Comparison of ENCODE assay signal across 8 cellular contexts in genomic region chr3:22887664-22888291, GRCh38.
DNase-seq lines count a peak whose midpoint lies in the region; ATAC-seq, FAIRE-seq and TF ChIP-seq lines count a peak whose summit lies in the region.

No MANE protein-coding gene starts in this region.

- no peak for TF ChIP-seq POLR2A in adrenal gland (IDR thresholded peaks at IDR 0.05)

- FAIRE-seq in HTR-8/SVneo (lab: Jason Lieb, UNC): no peak

- TF ChIP-seq CTCF in adrenal gland (IDR thresholded peaks at IDR 0.05) (peak; percentile 43 to 68 (median 55)), left lung (IDR thresholded peaks at IDR 0.05) (peak; percentile 31 to 52)

- H3K36me3 ChIP-seq in adrenal gland (replicated peaks in 1 of 2): no peaks in the 10 kb centered on the region
- no peaks in the 10 kb centered on the region for H3K36me3 ChIP-seq in left lung

- intact Hi-C loops in adrenal gland (cut with DNase I) (no loop called here), left lung (cut with DNase I) (no loop called here)

- DNase-seq in NOMO-1 treated with DMSO at 0.1 percent for 48 hours (lab: John Stamatoyannopoulos, UW; ENCODE audit: unreplicated experiment): peak; percentile 31
- DNase-seq in NOMO-1 treated with dmso at 0.1 percent for 144 hours (lab: John Stamatoyannopoulos, UW; ENCODE audit: unreplicated experiment): no peak
- DNase-seq in HTR-8/SVneo (ENCODE audit: insufficient read length, low spot score): peak; percentile 3
- DNase-seq in adrenal gland: peak in 6 of 7 donors; percentile 20 to 54 (median 32)
- DNase-seq in left lung: no peak
- no peak for DNase-seq in NCI-H2196 treated with DMSO at 0.1 percent for 48 hours (lab: John Stamatoyannopoulos, UW; ENCODE audit: unreplicated experiment)

- H3K27ac ChIP-seq in adrenal gland: no peak overlapping the region
- H3K27ac ChIP-seq in left lung: no peak overlapping the region

- H3K4me1 ChIP-seq in adrenal gland (replicated peaks in 1 of 2) (no peaks in the 10 kb centered on the region), left lung (no peaks in the 10 kb centered on the region)

- H3K27me3 ChIP-seq in adrenal gland (peaks cover 2% of the 10 kb centered on the region), left lung (no peaks in the 10 kb centered on the region)

- no peak overlapping the region for H3K4me3 ChIP-seq in adrenal gland
- H3K4me3 ChIP-seq in left lung: no peak overlapping the region

- 38 to 46% (median 40%) methylated on average over 2 of the region's 2 CpGs for WGBS in adrenal gland, 4 donors

- ATAC-seq in left lung (peak; percentile 74), HG02798 (IDR thresholded peaks at IDR 0.05; ENCODE audit: poor library complexity, unreplicated experiment) (no peak), GM18907 (IDR thresholded peaks at IDR 0.05; ENCODE audit: unreplicated experiment) (no peak)

- H3K9me3 ChIP-seq in adrenal gland (replicated peaks in 1 of 3) (no peaks in the 10 kb centered on the region), left lung (no peaks in the 10 kb centered on the region)

Comparison
In these comparisons a context has a peak if more than half of its experiments do, and no peak if none do; other contexts are left out.
1. DNase-seq: peak in NOMO-1 treated with DMSO at 0.1 percent for 48 hours (single experiment), HTR-8/SVneo (single experiment) and adrenal gland (6 of 7); none in NOMO-1 treated with dmso at 0.1 percent for 144 hours (single experiment), left lung (0 of 2) and NCI-H2196 treated with DMSO at 0.1 percent for 48 hours (single experiment).